In genomic region chr5:138021771-138022170, GRCh38 we compare ENCODE assay signal across 21 cellular contexts. TPM values are rescaled to one million over a fixed set of nuclear protein-coding genes. Genes with fewer than 3 reads are reported as not detected.
DNase-seq lines count a peak whose midpoint lies in the region; ATAC-seq and TF ChIP-seq lines count a peak whose summit lies in the region.
"Had no signal": no experiment of that assay in that cellular context is flagged by ENCODE, and none has a peak within 500 bp of the region (broad histone marks: within the 10 kb centered on the region; RNA-seq: fewer than 3 reads in every experiment).

No MANE protein-coding gene starts in this region.

- no peak overlapping the region for H3K4me3 ChIP-seq in CD8-positive, alpha-beta T cell (ENCODE audit: low read depth, low read length)
- no peak overlapping the region for H3K4me3 ChIP-seq in Loucy (ENCODE audit: low read length, poor library complexity, severe bottlenecking)
- H3K4me3 ChIP-seq: BLaER1 had no signal

- peak overlapping the region; percentile 8 for H3K27ac Mint-ChIP-seq in activated naive CD8-positive, alpha-beta T cell
- H3K27ac Mint-ChIP-seq in activated naive CD8-positive, alpha-beta T cell treated with anti-CD3 and anti-CD28 coated beads, Interleukin-2, amount 50 U/mL, for 24 hours, result no peak overlapping the region
- peak overlapping the region; percentile 25 for H3K27ac Mint-ChIP-seq in CD8-positive, alpha-beta T cell
- H3K27ac Mint-ChIP-seq in mesothelial cell of epicardium, result peak overlapping the region; percentile 48
- H3K27ac Mint-ChIP-seq: B cell, HFFc6 had no signal

- no peak overlapping the region for H2AFZ ChIP-seq in Loucy (ENCODE audit: low read length)

- peaks cover 75% of the 10 kb centered on the region for H4K20me1 ChIP-seq in Loucy (ENCODE audit: insufficient read depth, low read length, poor library complexity, severe bottlenecking)

- H3K27me3 Mint-ChIP-seq in activated naive CD8-positive, alpha-beta T cell, result no peaks in the 10 kb centered on the region
- no peaks in the 10 kb centered on the region for H3K27me3 Mint-ChIP-seq in activated naive CD8-positive, alpha-beta T cell treated with anti-CD3 and anti-CD28 coated beads, Interleukin-2, amount 50 U/mL, for 24 hours
- no peaks in the 10 kb centered on the region for H3K27me3 Mint-ChIP-seq in CD8-positive, alpha-beta T cell (ENCODE audit: low read depth)
- no peaks in the 10 kb centered on the region for H3K27me3 Mint-ChIP-seq in mesothelial cell of epicardium (ENCODE audit: low read depth)
- H3K27me3 Mint-ChIP-seq: B cell; CD4-positive, CD25-positive, alpha-beta regulatory T cell; CD8-positive, alpha-beta memory T cell had no signal

- H3K9me2 ChIP-seq in Loucy (replicated peaks; ENCODE audit: low read depth, low read length), result no peaks in the 10 kb centered on the region

- H3K36me3 ChIP-seq in CD8-positive, alpha-beta T cell (ENCODE audit: insufficient read depth, low read length), result peaks cover 15% of the 10 kb centered on the region
- peaks cover 44% of the 10 kb centered on the region for H3K36me3 ChIP-seq in Loucy (ENCODE audit: insufficient read depth, low read length)

- no peak for TF ChIP-seq CTCF in CD8-positive, alpha-beta T cell (IDR thresholded peaks at IDR 0.05)
- TF ChIP-seq CTCF in Loucy (conservative IDR thresholded peaks at IDR 0.05; ENCODE audit: low read length), result no peak
- no peak for TF ChIP-seq CTCF in mesothelial cell of epicardium (IDR thresholded peaks at IDR 0.05; ENCODE audit: unreplicated experiment)

- no peak overlapping the region for H3K27ac ChIP-seq in CD8-positive, alpha-beta T cell (ENCODE audit: low read depth, low read length)
- H3K27ac ChIP-seq: 22Rv1, BLaER1, C4-2B had no signal

- POLR2A ChIA-PET in CD8-positive, alpha-beta T cell (lab: Charles Lee), result no interaction called here

- H3K9me3 Mint-ChIP-seq in activated naive CD8-positive, alpha-beta T cell (ENCODE audit: low read depth), result no peaks in the 10 kb centered on the region
- H3K9me3 Mint-ChIP-seq in activated naive CD8-positive, alpha-beta T cell treated with anti-CD3 and anti-CD28 coated beads, Interleukin-2, amount 50 U/mL, for 24 hours, result no peaks in the 10 kb centered on the region
- no peaks in the 10 kb centered on the region for H3K9me3 Mint-ChIP-seq in CD8-positive, alpha-beta T cell
- peaks cover 7% of the 10 kb centered on the region for H3K9me3 Mint-ChIP-seq in mesothelial cell of epicardium
- H3K9me3 Mint-ChIP-seq: CD8-positive, alpha-beta memory T cell; HFFc6 had no signal

- H3K4me2 ChIP-seq in Loucy (ENCODE audit: low read depth, low read length, poor library complexity, severe bottlenecking), result peak overlapping the region; percentile 50
- H3K4me2 ChIP-seq: BLaER1 had no signal

- no peak overlapping the region for H3K9ac ChIP-seq in Loucy (ENCODE audit: low read depth, low read length, poor library complexity, severe bottlenecking)
- H3K9ac ChIP-seq: BLaER1 had no signal

- H3K36me3 Mint-ChIP-seq in activated naive CD8-positive, alpha-beta T cell, result peaks cover 9% of the 10 kb centered on the region
- H3K36me3 Mint-ChIP-seq in activated naive CD8-positive, alpha-beta T cell treated with anti-CD3 and anti-CD28 coated beads, Interleukin-2, amount 50 U/mL, for 24 hours (ENCODE audit: low read depth), result peaks cover 28% of the 10 kb centered on the region
- H3K36me3 Mint-ChIP-seq in CD8-positive, alpha-beta T cell, result peaks cover 42% of the 10 kb centered on the region
- H3K36me3 Mint-ChIP-seq in mesothelial cell of epicardium, result peaks cover 26% of the 10 kb centered on the region

- no peak overlapping the region for H3K4me3 Mint-ChIP-seq in activated naive CD8-positive, alpha-beta T cell
- H3K4me3 Mint-ChIP-seq in activated naive CD8-positive, alpha-beta T cell treated with anti-CD3 and anti-CD28 coated beads, Interleukin-2, amount 50 U/mL, for 24 hours, result no peak overlapping the region
- no peak overlapping the region for H3K4me3 Mint-ChIP-seq in CD8-positive, alpha-beta T cell
- no peak overlapping the region for H3K4me3 Mint-ChIP-seq in mesothelial cell of epicardium
- H3K4me3 Mint-ChIP-seq: B cell, HFFc6 had no signal

- intact Hi-C loops in CD8-positive, alpha-beta T cell (cut with DNase I, micrococcal nuclease), result no loop called here

- DNase-seq in activated naive CD8-positive, alpha-beta T cell treated with anti-CD3 and anti-CD28 coated beads, Interleukin-2, amount 50 U/mL, for 24 hours, result no peak
- no peak for DNase-seq in CD8-positive, alpha-beta T cell
- DNase-seq in mesothelial cell of epicardium (ENCODE audit: low spot score in 2 of 2, unreplicated experiment in 2 of 2), result no peak
- no peak for DNase-seq in DMS153 (lab: John Stamatoyannopoulos, UW)
- DNase-seq in NCI-H2196 (lab: John Stamatoyannopoulos, UW; ENCODE audit: unreplicated experiment), result no peak
- DNase-seq: CD4-positive, CD25-positive, alpha-beta regulatory T cell; CD8-positive, alpha-beta memory T cell; DMS 273 treated with DMSO at 0.1 percent for 48 hours; DMS53; DMS79 treated with DMSO at 0.1 percent for 48 hours; GF-D8; H7; HFFc6 had no signal

- no peaks in the 10 kb centered on the region for H3F3A ChIP-seq in Loucy (ENCODE audit: low read depth)

- H3K9me3 ChIP-seq in CD8-positive, alpha-beta T cell (ENCODE audit: low read length), result no peaks in the 10 kb centered on the region
- H3K9me3 ChIP-seq in Loucy (ENCODE audit: insufficient read depth, low read depth, low read length), result peaks cover 4% of the 10 kb centered on the region; the same call in 1 of the 2 replicates

- no peaks in the 10 kb centered on the region for H3K27me3 ChIP-seq in CD8-positive, alpha-beta T cell (ENCODE audit: insufficient read depth, low read length)
- no peaks in the 10 kb centered on the region for H3K27me3 ChIP-seq in Loucy (ENCODE audit: insufficient read depth, low read length, poor library complexity, severe bottlenecking)
- H3K27me3 ChIP-seq: BLaER1 had no signal

- H3K4me1 Mint-ChIP-seq in activated naive CD8-positive, alpha-beta T cell (ENCODE audit: low read depth), result peaks cover 61% of the 10 kb centered on the region
- peaks cover 42% of the 10 kb centered on the region for H3K4me1 Mint-ChIP-seq in activated naive CD8-positive, alpha-beta T cell treated with anti-CD3 and anti-CD28 coated beads, Interleukin-2, amount 50 U/mL, for 24 hours
- peaks cover 66% of the 10 kb centered on the region for H3K4me1 Mint-ChIP-seq in CD8-positive, alpha-beta T cell (ENCODE audit: low read depth)
- peaks cover 39% of the 10 kb centered on the region for H3K4me1 Mint-ChIP-seq in mesothelial cell of epicardium

- H3K4me1 ChIP-seq in CD8-positive, alpha-beta T cell (ENCODE audit: insufficient read depth, low read length), result peaks cover 40% of the 10 kb centered on the region
- H3K4me1 ChIP-seq in Loucy (ENCODE audit: insufficient read depth, low read length, poor library complexity, severe bottlenecking), result peaks cover 32% of the 10 kb centered on the region

- no peak for ATAC-seq in activated naive CD8-positive, alpha-beta T cell treated with anti-CD3 and anti-CD28 coated beads, Interleukin-2, amount 50 U/mL, for 24 hours
- ATAC-seq in CD8-positive, alpha-beta T cell, result no peak
- no peak for ATAC-seq in HG03521 (IDR thresholded peaks at IDR 0.05; ENCODE audit: unreplicated experiment)
- ATAC-seq: HCT116 had no signal

- peaks cover 96% of the 10 kb centered on the region for H3K79me2 ChIP-seq in Loucy (ENCODE audit: insufficient read depth, low read length)

- CTCF ChIA-PET in CD8-positive, alpha-beta T cell (lab: Charles Lee), result interaction anchor here (2.0 kb wide), 1 partner anchor 14 kb away, joined by 5 read pairs; no protein-coding TSS in a partner anchor

RNA-seq across cellular contexts. Expression of gene FAM13B, which starts 11.1 kb away (rescaled TPM):
- 10 to 100 TPM; 49.9 to 53.6 TPM for total RNA-seq in CD8-positive, alpha-beta T cell
- 52.5 to 57.9 TPM (median 56.4 TPM) in 3 replicates for total RNA-seq in mesothelial cell of epicardium
